Comparison of ENCODE assay signal across 20 cellular contexts in genomic region chr13:101817898-101818297, GRCh38.
"Had no signal": no experiment of that assay in that cellular context is flagged by ENCODE, and none has a peak within 500 bp of the region (broad histone marks: within the 10 kb centered on the region; RNA-seq: fewer than 3 reads in every experiment).

No MANE protein-coding gene starts in this region.

- H3K9me3 ChIP-seq: SK-N-SH had no signal

- DNase-seq: KBM-7, MV-4-11, NCI-H1048, NCI-H1105, NCI-H1417, NCI-H1436 treated with DMSO at 0.1 percent for 48 hours, NCI-H1694, NCI-H187 treated with DMSO at 0.1 percent for 48 hours, NCI-H2029 treated with DMSO at 0.1 percent for 48 hours, NCI-H2107, NCI-H2227 treated with DMSO at 0.1 percent for 48 hours, NCI-H524, NCI-H526 treated with DMSO at 0.1 percent for 48 hours, NCI-H748 treated with DMSO at 0.1 percent for 48 hours, Right ventricle myocardium superior, RPMI8226, SK-N-SH, SW 1271, T-cell had no signal

- H3K36me3 Mint-ChIP-seq: T-cell had no signal

- H3K4me1 Mint-ChIP-seq: T-cell had no signal

- H3K9me3 Mint-ChIP-seq: T-cell; T-helper 1 cell treated with Interleukin-12 subunit alpha and Interleukin-12 subunit beta and Interleukin-4 antibody, amounts not matched to agents 30 μg/mL and 1 μg/mL, for 36 hours had no signal

- ATAC-seq: T-cell had no signal

- H3K4me3 Mint-ChIP-seq: T-cell; T-helper 1 cell treated with Interleukin-12 subunit alpha and Interleukin-12 subunit beta and Interleukin-4 antibody, amounts not matched to agents 30 μg/mL and 1 μg/mL, for 36 hours had no signal

- H3K27ac Mint-ChIP-seq: T-cell; T-helper 1 cell treated with Interleukin-12 subunit alpha and Interleukin-12 subunit beta and Interleukin-4 antibody, amounts not matched to agents 30 μg/mL and 1 μg/mL, for 36 hours had no signal
